In the genomic region with DNA sequence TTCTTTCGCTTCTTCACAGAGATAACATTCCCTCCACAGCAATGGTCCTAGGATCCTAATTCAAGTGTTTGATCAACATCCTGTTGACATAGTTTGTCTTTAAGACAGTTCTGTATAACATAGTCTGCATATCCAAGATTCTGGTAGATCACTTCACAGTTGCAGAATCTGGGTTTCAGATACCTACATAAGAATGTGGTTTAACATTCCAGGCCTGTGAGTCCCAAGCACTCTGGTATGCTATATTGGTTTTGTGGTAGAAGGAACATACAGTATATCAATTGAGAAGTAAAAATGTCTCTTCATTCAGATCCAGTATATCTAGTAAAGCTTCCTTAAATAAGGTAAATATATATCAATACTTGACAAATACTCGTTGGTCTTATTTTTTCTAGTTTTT, we compare ENCODE assay signal across 18 cellular contexts.
DNase-seq lines count a peak whose midpoint lies in the region; ATAC-seq, FAIRE-seq and TF ChIP-seq lines count a peak whose summit lies in the region.
"Had no signal": no experiment of that assay in that cellular context is flagged by ENCODE, and none has a peak within 500 bp of the region (broad histone marks: within the 10 kb centered on the region; RNA-seq: fewer than 3 reads in every experiment).

No MANE protein-coding gene starts in this region.

- no peaks in the 10 kb centered on the region for H3K36me3 ChIP-seq in endodermal cell (ENCODE audit: control insufficient read depth, insufficient read depth, low read length)
- H3K36me3 ChIP-seq: esophagus squamous epithelium, sigmoid colon, vagina had no signal

- H3K27ac Mint-ChIP-seq in stimulated activated naive B cell treated with anti-CD40 and anti-IgM and Interleukin-4, amounts not matched to agents 10 μg/mL and 1 μg/mL and 100 μg/mL, for 72 hours, result no peak overlapping the region
- H3K27ac Mint-ChIP-seq in endodermal cell, result no peak overlapping the region
- H3K27ac Mint-ChIP-seq: brain had no signal

- H3K27me3 ChIP-seq in endodermal cell (ENCODE audit: control insufficient read depth, insufficient read depth, low read length, poor library complexity, severe bottlenecking), result no peaks in the 10 kb centered on the region
- H3K27me3 ChIP-seq: dorsolateral prefrontal cortex, esophagus squamous epithelium, sigmoid colon, vagina had no signal

- 96 to 100% methylated on average over 1 to 2 of the region's 2 CpGs for WGBS in endodermal cell (ENCODE audit: insufficient coverage in 1 of 2, insufficient read length in 1 of 2), 2 experiments

- no peaks in the 10 kb centered on the region for H3K4me1 ChIP-seq in endodermal cell (ENCODE audit: control insufficient read depth, insufficient read depth, low read length)
- H3K4me1 ChIP-seq: esophagus squamous epithelium, sigmoid colon, vagina had no signal

- no peaks in the 10 kb centered on the region for H3K4me1 Mint-ChIP-seq in stimulated activated naive B cell treated with anti-CD40 and anti-IgM and Interleukin-4, amounts not matched to agents 10 μg/mL and 1 μg/mL and 100 μg/mL, for 72 hours
- H3K4me1 Mint-ChIP-seq in endodermal cell, result no peaks in the 10 kb centered on the region
- H3K4me1 Mint-ChIP-seq: brain had no signal

- H3K9me3 Mint-ChIP-seq in stimulated activated naive B cell treated with anti-CD40 and anti-IgM and Interleukin-4, amounts not matched to agents 10 μg/mL and 1 μg/mL and 100 μg/mL, for 72 hours, result peaks cover 9 to 13% of the 10 kb centered on the region in 2 donors
- peaks cover 5% of the 10 kb centered on the region for H3K9me3 Mint-ChIP-seq in endodermal cell

- no peaks in the 10 kb centered on the region for H3K9me3 ChIP-seq in endodermal cell (ENCODE audit: control insufficient read depth, low read length)
- H3K9me3 ChIP-seq: esophagus squamous epithelium, sigmoid colon, vagina had no signal

- TF ChIP-seq CTCF in fibroblast of pulmonary artery (IDR thresholded peaks at IDR 0.05; ENCODE audit: low read length, missing control alignments) (no peak), endodermal cell (conservative IDR thresholded peaks at IDR 0.05) (no peak)

- H3K36me3 Mint-ChIP-seq in stimulated activated naive B cell treated with anti-CD40 and anti-IgM and Interleukin-4, amounts not matched to agents 10 μg/mL and 1 μg/mL and 100 μg/mL, for 72 hours, result no peaks in the 10 kb centered on the region
- H3K36me3 Mint-ChIP-seq in endodermal cell (ENCODE audit: low read depth), result no peaks in the 10 kb centered on the region
- H3K36me3 Mint-ChIP-seq: brain had no signal

- no peak for ATAC-seq in stimulated activated naive B cell treated with anti-CD40 and anti-IgM and Interleukin-4, amounts not matched to agents 10 μg/mL and 1 μg/mL and 100 μg/mL, for 72 hours (replicated peaks)
- no peak for ATAC-seq in left lobe of liver
- ATAC-seq: left cardiac atrium had no signal

- FAIRE-seq in H54 (lab: Jason Lieb, UNC), result peak; percentile 96

- peak; percentile 6 for DNase-seq in H54 (ENCODE audit: insufficient read length, low spot score)
- peak; percentile 48 for DNase-seq in RPMI7951 (ENCODE audit: low read depth)
- DNase-seq in fibroblast of pulmonary artery (ENCODE audit: low read depth), result peak; percentile 23
- peak; percentile 68 for DNase-seq in non-pigmented ciliary epithelial cell (ENCODE audit: low read depth)
- DNase-seq in stimulated activated naive B cell treated with anti-CD40 and anti-IgM and Interleukin-4, amounts not matched to agents 10 μg/mL and 1 μg/mL and 100 μg/mL, for 72 hours, result no peak
- no peak for DNase-seq in endodermal cell
- DNase-seq in left lobe of liver (ENCODE audit: low spot score), result no peak
- DNase-seq in ecto neural progenitor cell (ENCODE audit: low spot score), result no peak
- DNase-seq: activated naive CD4-positive, alpha-beta T cell treated with Interleukin-2 at 50 U/mL for 16 hours; activated T-cell treated with anti-CD3 and anti-CD28 coated beads for 4 hours; dorsolateral prefrontal cortex; esophagus squamous epithelium; left cardiac atrium; NCI-H2029 treated with DMSO at 0.1 percent for 48 hours; NCI-H524 treated with DMSO at 0.1 percent for 48 hours; sigmoid colon had no signal

- TF ChIP-seq POLR2A in H54 (IDR thresholded peaks at IDR 0.05; ENCODE audit: low read depth, low read length), result no peak

- H3K27me3 Mint-ChIP-seq in stimulated activated naive B cell treated with anti-CD40 and anti-IgM and Interleukin-4, amounts not matched to agents 10 μg/mL and 1 μg/mL and 100 μg/mL, for 72 hours, result no peaks in the 10 kb centered on the region
- no peaks in the 10 kb centered on the region for H3K27me3 Mint-ChIP-seq in endodermal cell (ENCODE audit: insufficient read depth)
- H3K27me3 Mint-ChIP-seq: brain had no signal

- H3K4me3 Mint-ChIP-seq in stimulated activated naive B cell treated with anti-CD40 and anti-IgM and Interleukin-4, amounts not matched to agents 10 μg/mL and 1 μg/mL and 100 μg/mL, for 72 hours, result no peak overlapping the region
- no peak overlapping the region for H3K4me3 Mint-ChIP-seq in endodermal cell
- H3K4me3 Mint-ChIP-seq: brain had no signal

- H3K4me3 ChIP-seq in fibroblast of pulmonary artery (replicated peaks; ENCODE audit: low read depth, low read length) (no peak overlapping the region), endodermal cell (ENCODE audit: low read length) (no peak overlapping the region)
- H3K4me3 ChIP-seq: dorsolateral prefrontal cortex, esophagus squamous epithelium, sigmoid colon, vagina had no signal

- no peak overlapping the region for H3K27ac ChIP-seq in endodermal cell (ENCODE audit: low read depth, low read length)
- H3K27ac ChIP-seq: dorsolateral prefrontal cortex, esophagus squamous epithelium, sigmoid colon, vagina had no signal

- H3K9ac ChIP-seq in endodermal cell (ENCODE audit: extremely low read depth, low read length, poor library complexity, severe bottlenecking), result no peak overlapping the region

Comparison
In these comparisons a context has a peak if more than half of its experiments do, and no peak if none do; other contexts are left out.
1. DNase-seq: peak in H54 (single experiment), RPMI7951 (single experiment), fibroblast of pulmonary artery (single experiment) and non-pigmented ciliary epithelial cell (single experiment); none in stimulated activated naive B cell treated with anti-CD40 and anti-IgM and Interleukin-4, amounts not matched to agents 10 μg/mL and 1 μg/mL and 100 μg/mL, for 72 hours (single experiment), endodermal cell (single experiment), left lobe of liver (single experiment) and ecto neural progenitor cell (single experiment).